Comparison of ENCODE assay signal across 16 cellular contexts in the genomic region with DNA sequence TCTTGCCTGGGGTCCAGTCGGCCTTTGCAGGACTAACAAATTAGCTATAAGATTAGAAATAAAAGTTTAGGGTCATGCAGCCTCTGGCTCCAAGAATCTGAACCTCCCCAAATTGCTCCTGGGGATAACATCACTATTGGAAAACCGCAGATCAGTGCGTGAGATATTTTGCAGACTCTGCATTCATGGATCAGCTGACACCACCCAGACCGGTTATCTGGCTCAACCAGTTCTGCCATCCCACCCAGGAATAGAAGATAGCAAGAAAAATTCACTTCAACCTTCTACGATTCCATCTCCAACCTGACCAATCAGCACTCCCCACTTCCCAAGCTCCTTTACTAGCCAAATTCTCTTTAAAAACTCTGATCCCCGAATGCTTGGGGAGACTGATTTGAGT. TPM values are rescaled to one million over a fixed set of nuclear protein-coding genes. Genes with fewer than 3 reads are reported as not detected.
A peak's percentile ranks its signal among the peaks of the same experiment; 100 is the strongest.
DNase-seq lines count a peak whose midpoint lies in the region; ATAC-seq, FAIRE-seq and TF ChIP-seq lines count a peak whose summit lies in the region.
"Had no signal": no experiment of that assay in that cellular context is flagged by ENCODE, and none has a peak within 500 bp of the region (broad histone marks: within the 10 kb centered on the region; RNA-seq: fewer than 3 reads in every experiment).

No MANE protein-coding gene starts in this region.

- no peak overlapping the region for H3K27ac Mint-ChIP-seq in CD4-positive, alpha-beta T cell

- CTCF ChIA-PET in CD4-positive, alpha-beta T cell (lab: Charles Lee): no interaction called here

- H3K27ac ChIP-seq in HUES6 (ENCODE audit: low read depth, low read length) (peak overlapping the region; percentile 62; the same call in 1 of the 2 replicates), left lung (peak overlapping the region; percentile 94 to 99), skin epidermis (peak overlapping the region in 20 of 21 experiments; percentile 26 to 94 (median 78))
- H3K27ac ChIP-seq in CD4-positive, alpha-beta T cell (ENCODE audit: low read depth, low read length): no peak overlapping the region
- H3K27ac ChIP-seq: C4-2B had no signal

- TF ChIP-seq CTCF in bronchial epithelial cell (IDR thresholded peaks at IDR 0.05; ENCODE audit: insufficient read depth, low read length, severe bottlenecking) (no peak), left lung (IDR thresholded peaks at IDR 0.05) (no peak)
- TF ChIP-seq CTCF in CD4-positive, alpha-beta T cell (IDR thresholded peaks at IDR 0.05): no peak

- H3K4me3 ChIP-seq in HUES6 (ENCODE audit: low read depth, low read length) (no peak overlapping the region), bronchial epithelial cell (ENCODE audit: low read depth, low read length) (no peak overlapping the region), left lung (no peak overlapping the region), skin epidermis (no peak overlapping the region)
- H3K4me3 ChIP-seq: esophagus squamous epithelium had no signal

- ATAC-seq in left lung: no peak
- no peak for ATAC-seq in CD4-positive, alpha-beta T cell (ENCODE audit: poor library complexity)
- ATAC-seq: left lobe of liver had no signal

- H3K36me3 ChIP-seq in HUES6 (ENCODE audit: control insufficient read depth, insufficient read depth, low read length) (no peaks in the 10 kb centered on the region), bronchial epithelial cell (ENCODE audit: control insufficient read depth, insufficient read depth, low read length) (no peaks in the 10 kb centered on the region), left lung (no peaks in the 10 kb centered on the region)
- H3K36me3 ChIP-seq: esophagus squamous epithelium, neutrophil had no signal

- H3K36me3 Mint-ChIP-seq in CD4-positive, alpha-beta T cell (ENCODE audit: low read depth): peaks cover 4% of the 10 kb centered on the region

- FAIRE-seq in bronchial epithelial cell (lab: Jason Lieb, UNC): no peak
- FAIRE-seq in H54 (lab: Jason Lieb, UNC): no peak

- H3K4me1 ChIP-seq in HUES6 (ENCODE audit: control insufficient read depth, insufficient read depth, low read length) (peaks cover 45% of the 10 kb centered on the region), left lung (peaks cover 17 to 47% of the 10 kb centered on the region in 2 donors)

- no peak overlapping the region for H3K4me3 Mint-ChIP-seq in CD4-positive, alpha-beta T cell

- DNase-seq in bronchial epithelial cell (ENCODE audit: low read depth) (peak; percentile 47), left lung (no peak), HPDE6-E6E7 (ENCODE audit: extremely low spot score) (no peak), H54 (ENCODE audit: insufficient read length, low spot score) (no peak)
- no peak for DNase-seq in CD4-positive, alpha-beta T cell
- no peak for DNase-seq in effector CD4-positive, alpha-beta T cell
- DNase-seq: activated T-cell treated with anti-CD3 and anti-CD28 coated beads, Interleukin-2, amount 50 U/mL, for 48 hours; esophagus squamous epithelium; hippocampal formation; NCI-H1436; NCI-H446 had no signal

- H3K9ac ChIP-seq in HUES6 (ENCODE audit: low read length): peak overlapping the region; percentile 6

- no peaks in the 10 kb centered on the region for H3K9me3 Mint-ChIP-seq in CD4-positive, alpha-beta T cell

- no peak for TF ChIP-seq POLR2A in H54 (IDR thresholded peaks at IDR 0.05; ENCODE audit: low read depth, low read length)

- H3K9me3 ChIP-seq in HUES6 (ENCODE audit: control insufficient read depth, insufficient read depth, low read depth, low read length) (no peaks in the 10 kb centered on the region), left lung (no peaks in the 10 kb centered on the region)
- no peaks in the 10 kb centered on the region for H3K9me3 ChIP-seq in CD4-positive, alpha-beta T cell (ENCODE audit: control insufficient read depth, low read length)
- H3K9me3 ChIP-seq: esophagus squamous epithelium, neutrophil had no signal

- H3K27me3 ChIP-seq in HUES6 (ENCODE audit: control insufficient read depth, insufficient read depth, low read length) (no peaks in the 10 kb centered on the region), bronchial epithelial cell (ENCODE audit: control insufficient read depth, insufficient read depth, low read length) (no peaks in the 10 kb centered on the region), left lung (no peaks in the 10 kb centered on the region)
- no peaks in the 10 kb centered on the region for H3K27me3 ChIP-seq in CD4-positive, alpha-beta T cell (ENCODE audit: control insufficient read depth, insufficient read depth, low read length)
- H3K27me3 ChIP-seq: esophagus squamous epithelium, neutrophil had no signal

- H3K4me1 Mint-ChIP-seq in CD4-positive, alpha-beta T cell (ENCODE audit: low read depth): peaks cover 5% of the 10 kb centered on the region

- H3K27me3 Mint-ChIP-seq in CD4-positive, alpha-beta T cell: no peaks in the 10 kb centered on the region

- intact Hi-C loops in left lung (cut with DNase I): no loop called here
- intact Hi-C loops in CD4-positive, alpha-beta T cell (cut with DNase I, micrococcal nuclease): no loop called here

- POLR2A ChIA-PET in CD4-positive, alpha-beta T cell (lab: Charles Lee): no interaction called here

RNA-seq across cellular contexts. Expression of a gene that starts 4.3 kb away (rescaled TPM):
- total RNA-seq in bronchial epithelial cell (22.5 and 25.8 TPM in 2 replicates), left lung (10 to 100 TPM; 63.4 to 83.6 TPM)
- total RNA-seq in CD4-positive, alpha-beta T cell: 10 to 100 TPM; 40.9 to 45.3 TPM

RNA-seq across cellular contexts. Expression of a gene that starts 14.3 kb away (rescaled TPM):
- total RNA-seq in bronchial epithelial cell (10.0 and 13.7 TPM in 2 replicates), left lung (100 to 1,000 TPM in 1 of 2 donors, 10 to 100 TPM in 1; 60.7 to 110 TPM)
- 100 to 1,000 TPM; 414 to 427 TPM for total RNA-seq in CD4-positive, alpha-beta T cell
